Comparison of ENCODE assay signal across 8 cellular contexts in the genomic region with DNA sequence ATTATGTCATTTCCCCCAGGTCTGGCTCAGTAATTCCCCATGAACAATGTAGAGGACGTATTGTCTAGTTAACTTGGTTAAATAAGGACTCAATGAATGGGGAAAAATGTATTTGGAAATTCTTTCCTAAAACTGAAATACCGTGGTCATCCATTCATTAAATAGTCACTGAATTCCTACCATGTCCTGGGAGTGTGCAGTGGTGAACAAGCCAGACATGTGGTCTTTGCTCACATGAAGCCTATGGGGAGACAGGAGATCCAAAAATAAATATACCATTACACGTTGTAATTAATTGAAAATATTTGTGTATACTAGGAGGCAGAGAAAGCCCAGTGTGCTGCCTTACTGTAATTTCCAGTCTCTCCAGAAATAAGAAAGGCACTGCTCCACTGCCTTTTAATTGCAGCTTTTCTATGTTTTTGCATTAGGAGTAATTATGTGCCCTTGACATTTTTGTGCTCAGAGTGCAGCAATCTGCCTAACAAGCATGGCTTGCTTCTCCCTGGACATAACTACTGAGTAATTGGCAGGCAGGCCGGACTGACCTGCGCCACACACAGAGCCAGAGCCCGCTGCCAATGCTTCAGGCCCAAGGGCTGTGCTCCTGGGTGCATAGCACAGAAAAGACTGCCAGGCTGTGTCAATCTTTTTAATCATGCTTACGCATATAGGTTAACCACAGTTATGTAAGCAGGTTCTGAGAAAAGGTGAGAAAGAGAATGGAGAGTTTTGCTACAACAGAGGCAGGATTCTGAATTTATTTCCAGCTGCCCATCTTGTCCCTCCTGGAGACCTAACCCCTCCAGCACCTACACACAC. TPM values are rescaled to one million over a fixed set of nuclear protein-coding genes. Genes with fewer than 3 reads are reported as not detected.
DNase-seq lines count a peak whose midpoint lies in the region; ATAC-seq lines count a peak whose summit lies in the region.

No MANE protein-coding gene starts in this region.

- peaks cover 3% of the 10 kb centered on the region for H3K36me3 Mint-ChIP-seq in activated T-helper 1 cell treated with anti-CD3 and anti-CD28 coated beads, Interleukin-12 subunit alpha, Interleukin-12 subunit beta, Interleukin-2, Interleukin-4 antibody, amounts not matched to agents 30 ng/mL and 10 ng/mL and 1 ng/mL, durations not matched to agents 14 hours and 24 hours and 36 hours (ENCODE audit: low read depth)

- ATAC-seq in GM19023 (IDR thresholded peaks at IDR 0.05; ENCODE audit: unreplicated experiment), result no peak

- DNase-seq in C1 segment of cervical spinal cord (lab: John Stamatoyannopoulos, UW) (peak in 8 of 14 donors; percentile 18 to 91 (median 36)), HPDE6-E6E7 (ENCODE audit: extremely low spot score) (peak; percentile 55), hypothalamus (lab: John Stamatoyannopoulos, UW) (peak in 27 of 51 donors; percentile 4 to 77 (median 37)), NCI-H524 treated with DMSO at 0.1 percent for 48 hours (lab: John Stamatoyannopoulos, UW) (no peak), ureter (ENCODE audit: low spot score) (no peak)
- peak; percentile 28 for DNase-seq in activated T-helper 1 cell treated with anti-CD3 and anti-CD28 coated beads, Interleukin-12 subunit alpha, Interleukin-12 subunit beta, Interleukin-2, Interleukin-4 antibody, amounts not matched to agents 30 ng/mL and 10 ng/mL and 1 ng/mL, durations not matched to agents 14 hours and 24 hours and 36 hours (ENCODE audit: low spot score)
- no peak for DNase-seq in stimulated activated CD4-positive, alpha-beta T cell treated with anti-CD3 and anti-CD28 coated beads, Interleukin-4, amount 100 ng/mL, for 1 hour

- intact Hi-C loops in activated T-helper 1 cell treated with anti-CD3 and anti-CD28 coated beads, Interleukin-12 subunit alpha, Interleukin-12 subunit beta, Interleukin-2, Interleukin-4 antibody, amounts not matched to agents 30 ng/mL and 10 ng/mL and 1 ng/mL, durations not matched to agents 14 hours and 24 hours and 36 hours (cut with micrococcal nuclease), result loop anchor here (1.0 kb wide), 2 partner anchors 19 to 20 kb away; no protein-coding TSS in a partner anchor

- H3K27ac Mint-ChIP-seq in activated T-helper 1 cell treated with anti-CD3 and anti-CD28 coated beads, Interleukin-12 subunit alpha, Interleukin-12 subunit beta, Interleukin-2, Interleukin-4 antibody, amounts not matched to agents 30 ng/mL and 10 ng/mL and 1 ng/mL, durations not matched to agents 14 hours and 24 hours and 36 hours, result peak overlapping the region; percentile 27

- H3K9me3 Mint-ChIP-seq in activated T-helper 1 cell treated with anti-CD3 and anti-CD28 coated beads, Interleukin-12 subunit alpha, Interleukin-12 subunit beta, Interleukin-2, Interleukin-4 antibody, amounts not matched to agents 30 ng/mL and 10 ng/mL and 1 ng/mL, durations not matched to agents 14 hours and 24 hours and 36 hours, result no peaks in the 10 kb centered on the region

- peaks cover 5% of the 10 kb centered on the region for H3K27me3 Mint-ChIP-seq in activated T-helper 1 cell treated with anti-CD3 and anti-CD28 coated beads, Interleukin-12 subunit alpha, Interleukin-12 subunit beta, Interleukin-2, Interleukin-4 antibody, amounts not matched to agents 30 ng/mL and 10 ng/mL and 1 ng/mL, durations not matched to agents 14 hours and 24 hours and 36 hours (ENCODE audit: insufficient read depth)

- peaks cover 35% of the 10 kb centered on the region for H3K4me1 Mint-ChIP-seq in activated T-helper 1 cell treated with anti-CD3 and anti-CD28 coated beads, Interleukin-12 subunit alpha, Interleukin-12 subunit beta, Interleukin-2, Interleukin-4 antibody, amounts not matched to agents 30 ng/mL and 10 ng/mL and 1 ng/mL, durations not matched to agents 14 hours and 24 hours and 36 hours (ENCODE audit: low read depth)

- H3K4me3 Mint-ChIP-seq in activated T-helper 1 cell treated with anti-CD3 and anti-CD28 coated beads, Interleukin-12 subunit alpha, Interleukin-12 subunit beta, Interleukin-2, Interleukin-4 antibody, amounts not matched to agents 30 ng/mL and 10 ng/mL and 1 ng/mL, durations not matched to agents 14 hours and 24 hours and 36 hours, result peak overlapping the region; percentile 24

RNA-seq across cellular contexts. Expression of a gene that starts 22.2 kb away (rescaled TPM):
- total RNA-seq in activated T-helper 1 cell treated with anti-CD3 and anti-CD28 coated beads, Interleukin-12 subunit alpha, Interleukin-12 subunit beta, Interleukin-2, Interleukin-4 antibody, amounts not matched to agents 30 ng/mL and 10 ng/mL and 1 ng/mL, durations not matched to agents 14 hours and 24 hours and 36 hours, result 28.8 and 31.8 TPM in 2 replicates
- 33.2 TPM for total RNA-seq in ureter

Comparison
In these comparisons a context has a peak if more than half of its experiments do, and no peak if none do; other contexts are left out.
1. DNase-seq: peak in C1 segment of cervical spinal cord (8 of 14), HPDE6-E6E7 (single experiment), activated T-helper 1 cell treated with anti-CD3 and anti-CD28 coated beads, Interleukin-12 subunit alpha, Interleukin-12 subunit beta, Interleukin-2, Interleukin-4 antibody, amounts not matched to agents 30 ng/mL and 10 ng/mL and 1 ng/mL, durations not matched to agents 14 hours and 24 hours and 36 hours (single experiment) and hypothalamus (27 of 51); none in NCI-H524 treated with DMSO at 0.1 percent for 48 hours (single experiment), ureter (single experiment) and stimulated activated CD4-positive, alpha-beta T cell treated with anti-CD3 and anti-CD28 coated beads, Interleukin-4, amount 100 ng/mL, for 1 hour (single experiment).